1 cellular context compared by ENCODE assay signal in the genomic region with DNA sequence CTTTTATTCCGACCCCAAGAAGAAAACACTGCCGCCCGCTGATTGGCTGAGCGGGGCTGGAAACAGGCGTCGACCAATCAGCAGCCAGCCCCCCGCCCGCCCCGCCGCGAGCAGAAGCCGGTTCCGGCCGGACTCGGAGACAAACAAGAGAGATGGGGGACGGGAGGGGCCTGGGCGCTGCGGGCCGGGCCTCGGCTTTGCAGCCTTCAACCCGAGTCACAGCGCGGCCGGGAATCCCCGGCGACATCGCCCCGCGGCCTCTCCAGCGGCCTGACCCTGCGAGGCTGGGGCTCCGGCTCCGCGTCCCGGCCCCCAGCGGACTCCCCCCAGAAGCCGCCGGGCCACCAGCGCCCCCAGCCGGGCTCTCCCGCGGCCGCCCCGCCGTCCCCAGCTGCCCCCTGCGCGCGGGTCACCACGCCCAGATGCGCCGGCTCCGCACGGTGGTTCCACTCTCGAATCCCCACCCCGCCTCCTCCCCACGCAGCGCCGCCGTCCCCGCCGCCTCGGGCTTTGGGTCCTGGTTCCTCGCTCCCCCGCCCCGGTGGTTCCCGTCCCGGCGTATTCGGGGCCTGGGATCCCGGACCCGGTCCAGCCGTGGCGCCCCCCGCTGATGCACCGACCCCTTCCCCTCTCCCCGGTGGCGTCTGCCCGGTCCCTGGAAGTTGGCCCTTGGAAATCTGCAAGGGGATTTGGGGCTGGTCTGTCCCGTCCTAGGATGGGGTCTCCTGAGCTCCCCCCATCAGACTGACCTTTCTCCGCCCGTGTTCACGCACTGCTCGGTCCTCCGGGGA.
TF ChIP-seq lines count a peak whose summit lies in the region.

No MANE protein-coding gene starts in this region.

TF ChIP-seq in A549, 52 proteins besides CTCF, POLR2A, EP300 and RAD21 (continued from another document):
- TF ChIP-seq SMC3 (IDR thresholded peaks at IDR 0.05), result peak; percentile 88
- TF ChIP-seq HDAC2 (IDR thresholded peaks at IDR 0.05), result no peak
- TF ChIP-seq, protein P1, sequence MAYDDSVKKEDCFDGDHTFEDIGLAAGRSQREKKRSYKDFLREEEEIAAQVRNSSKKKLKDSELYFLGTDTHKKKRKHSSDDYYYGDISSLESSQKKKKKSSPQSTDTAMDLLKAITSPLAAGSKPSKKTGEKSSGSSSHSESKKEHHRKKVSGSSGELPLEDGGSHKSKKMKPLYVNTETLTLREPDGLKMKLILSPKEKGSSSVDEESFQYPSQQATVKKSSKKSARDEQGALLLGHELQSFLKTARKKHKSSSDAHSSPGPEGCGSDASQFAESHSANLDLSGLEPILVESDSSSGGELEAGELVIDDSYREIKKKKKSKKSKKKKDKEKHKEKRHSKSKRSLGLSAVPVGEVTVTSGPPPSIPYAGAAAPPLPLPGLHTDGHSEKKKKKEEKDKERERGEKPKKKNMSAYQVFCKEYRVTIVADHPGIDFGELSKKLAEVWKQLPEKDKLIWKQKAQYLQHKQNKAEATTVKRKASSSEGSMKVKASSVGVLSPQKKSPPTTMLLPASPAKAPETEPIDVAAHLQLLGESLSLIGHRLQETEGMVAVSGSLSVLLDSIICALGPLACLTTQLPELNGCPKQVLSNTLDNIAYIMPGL (CRISPR knock-in tag; IDR thresholded peaks at IDR 0.05; ENCODE audit: borderline replicate concordance), result no peak
- no peak for TF ChIP-seq RARB (CRISPR knock-in tag; IDR thresholded peaks at IDR 0.05)
- TF ChIP-seq ZSCAN20 (CRISPR knock-in tag; IDR thresholded peaks at IDR 0.05), result no peak
- TF ChIP-seq, protein P2, sequence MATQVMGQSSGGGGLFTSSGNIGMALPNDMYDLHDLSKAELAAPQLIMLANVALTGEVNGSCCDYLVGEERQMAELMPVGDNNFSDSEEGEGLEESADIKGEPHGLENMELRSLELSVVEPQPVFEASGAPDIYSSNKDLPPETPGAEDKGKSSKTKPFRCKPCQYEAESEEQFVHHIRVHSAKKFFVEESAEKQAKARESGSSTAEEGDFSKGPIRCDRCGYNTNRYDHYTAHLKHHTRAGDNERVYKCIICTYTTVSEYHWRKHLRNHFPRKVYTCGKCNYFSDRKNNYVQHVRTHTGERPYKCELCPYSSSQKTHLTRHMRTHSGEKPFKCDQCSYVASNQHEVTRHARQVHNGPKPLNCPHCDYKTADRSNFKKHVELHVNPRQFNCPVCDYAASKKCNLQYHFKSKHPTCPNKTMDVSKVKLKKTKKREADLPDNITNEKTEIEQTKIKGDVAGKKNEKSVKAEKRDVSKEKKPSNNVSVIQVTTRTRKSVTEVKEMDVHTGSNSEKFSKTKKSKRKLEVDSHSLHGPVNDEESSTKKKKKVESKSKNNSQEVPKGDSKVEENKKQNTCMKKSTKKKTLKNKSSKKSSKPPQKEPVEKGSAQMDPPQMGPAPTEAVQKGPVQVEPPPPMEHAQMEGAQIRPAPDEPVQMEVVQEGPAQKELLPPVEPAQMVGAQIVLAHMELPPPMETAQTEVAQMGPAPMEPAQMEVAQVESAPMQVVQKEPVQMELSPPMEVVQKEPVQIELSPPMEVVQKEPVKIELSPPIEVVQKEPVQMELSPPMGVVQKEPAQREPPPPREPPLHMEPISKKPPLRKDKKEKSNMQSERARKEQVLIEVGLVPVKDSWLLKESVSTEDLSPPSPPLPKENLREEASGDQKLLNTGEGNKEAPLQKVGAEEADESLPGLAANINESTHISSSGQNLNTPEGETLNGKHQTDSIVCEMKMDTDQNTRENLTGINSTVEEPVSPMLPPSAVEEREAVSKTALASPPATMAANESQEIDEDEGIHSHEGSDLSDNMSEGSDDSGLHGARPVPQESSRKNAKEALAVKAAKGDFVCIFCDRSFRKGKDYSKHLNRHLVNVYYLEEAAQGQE (IDR thresholded peaks at IDR 0.05), result peak; percentile 59
- TF ChIP-seq FOSL2 (IDR thresholded peaks at IDR 0.05), result no peak
- TF ChIP-seq FOSL2 (CRISPR knock-in tag; IDR thresholded peaks at IDR 0.05), result 0 out of 2 replicates have a peak, but pooled peaks have one; percentile 5
- peak in 1 of 2 experiments; percentile 74; a peak in 3 of 5 replicates for TF ChIP-seq JUN (IDR thresholded peaks at IDR 0.05)
- no peak for TF ChIP-seq HOXB5 (CRISPR knock-in tag; IDR thresholded peaks at IDR 0.05)
- TF ChIP-seq KDM1A (IDR thresholded peaks at IDR 0.05; ENCODE audit: low read depth), result no peak
- no peak for TF ChIP-seq KDM5A (IDR thresholded peaks at IDR 0.05)
TF ChIP-seq in A549: peak in this region for 9.
